In the genomic region with DNA sequence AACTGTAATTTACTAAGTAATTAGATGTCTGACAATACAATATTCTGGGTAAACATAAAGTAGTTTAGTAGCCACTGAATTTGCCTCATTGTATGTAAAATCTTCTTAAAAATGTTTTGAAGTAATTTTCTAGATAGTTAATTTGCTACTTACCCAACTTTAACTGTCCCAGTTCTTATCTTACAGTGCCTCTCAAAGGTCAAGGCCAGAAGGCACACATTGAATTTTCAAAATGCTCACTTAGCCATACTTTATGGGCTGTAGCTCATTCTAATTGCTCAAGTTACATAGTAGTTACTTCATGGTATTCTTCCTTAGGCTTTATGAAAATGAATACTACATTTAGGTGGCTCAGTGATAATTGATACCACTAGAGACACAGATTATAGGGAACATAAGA, we compare ENCODE assay signal across 1 cellular context.
TF ChIP-seq lines count a peak whose summit lies in the region.

No MANE protein-coding gene starts in this region.

TF ChIP-seq in H1, 55 proteins besides CTCF, POLR2A, EP300 and RAD21 (continued from another document):
- no peak for TF ChIP-seq TBP (IDR thresholded peaks at IDR 0.05; ENCODE audit: low read depth, low read length)
- TF ChIP-seq ASH2L (IDR thresholded peaks at IDR 0.05; ENCODE audit: low read length), result no peak
- no peak for TF ChIP-seq CHD2 (IDR thresholded peaks at IDR 0.05; ENCODE audit: low read length)
- TF ChIP-seq SP4 (IDR thresholded peaks at IDR 0.05; ENCODE audit: low read length), result no peak
- no peak for TF ChIP-seq CEBPB (IDR thresholded peaks at IDR 0.05; ENCODE audit: low read depth, low read length)
- TF ChIP-seq TAF1 (IDR thresholded peaks at IDR 0.05; ENCODE audit: low read depth, low read length), result no peak
- TF ChIP-seq RXRA (IDR thresholded peaks at IDR 0.05; ENCODE audit: insufficient read depth, low read depth, low read length), result no peak
- TF ChIP-seq BCL11A (IDR thresholded peaks at IDR 0.05; ENCODE audit: low read depth in 2 of 2, low read length in 2 of 2), result no peak
- TF ChIP-seq SUZ12 (IDR thresholded peaks at IDR 0.05; ENCODE audit: low read length), result no peak
- TF ChIP-seq ATF2 (IDR thresholded peaks at IDR 0.05; ENCODE audit: low read length), result no peak
- TF ChIP-seq NANOG (IDR thresholded peaks at IDR 0.05; ENCODE audit: insufficient read depth, low read depth, low read length, poor library complexity, severe bottlenecking), result no peak
- no peak for TF ChIP-seq SRF (IDR thresholded peaks at IDR 0.05; ENCODE audit: low read depth, low read length)
